1 cellular context compared by ENCODE assay signal in the genomic region with DNA sequence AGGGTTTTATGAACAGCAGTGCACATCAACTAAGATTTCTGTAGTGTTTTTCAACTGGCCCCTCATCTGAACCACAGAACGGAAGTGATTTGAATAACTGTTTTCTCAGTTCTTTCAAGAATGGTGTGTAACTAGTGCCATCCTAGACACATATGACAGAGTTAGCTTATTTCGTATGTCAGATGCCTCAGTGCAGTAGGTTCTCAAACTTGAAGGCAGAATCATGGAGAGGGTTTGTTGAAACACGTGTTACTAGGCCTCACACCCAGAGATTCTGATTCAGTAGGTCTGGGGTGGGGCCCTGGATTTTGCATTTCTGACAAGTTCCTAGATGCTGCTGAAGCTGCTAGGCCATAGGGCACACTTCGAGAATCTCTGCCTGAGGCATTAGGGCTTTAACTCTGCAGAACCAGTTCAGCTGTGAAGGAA.
TF ChIP-seq lines count a peak whose summit lies in the region.

No MANE protein-coding gene starts in this region.

TF ChIP-seq in GM12878, 131 proteins besides CTCF, POLR2A, EP300 and RAD21 (continued from another document and continues in another):
- TF ChIP-seq, protein P1, sequence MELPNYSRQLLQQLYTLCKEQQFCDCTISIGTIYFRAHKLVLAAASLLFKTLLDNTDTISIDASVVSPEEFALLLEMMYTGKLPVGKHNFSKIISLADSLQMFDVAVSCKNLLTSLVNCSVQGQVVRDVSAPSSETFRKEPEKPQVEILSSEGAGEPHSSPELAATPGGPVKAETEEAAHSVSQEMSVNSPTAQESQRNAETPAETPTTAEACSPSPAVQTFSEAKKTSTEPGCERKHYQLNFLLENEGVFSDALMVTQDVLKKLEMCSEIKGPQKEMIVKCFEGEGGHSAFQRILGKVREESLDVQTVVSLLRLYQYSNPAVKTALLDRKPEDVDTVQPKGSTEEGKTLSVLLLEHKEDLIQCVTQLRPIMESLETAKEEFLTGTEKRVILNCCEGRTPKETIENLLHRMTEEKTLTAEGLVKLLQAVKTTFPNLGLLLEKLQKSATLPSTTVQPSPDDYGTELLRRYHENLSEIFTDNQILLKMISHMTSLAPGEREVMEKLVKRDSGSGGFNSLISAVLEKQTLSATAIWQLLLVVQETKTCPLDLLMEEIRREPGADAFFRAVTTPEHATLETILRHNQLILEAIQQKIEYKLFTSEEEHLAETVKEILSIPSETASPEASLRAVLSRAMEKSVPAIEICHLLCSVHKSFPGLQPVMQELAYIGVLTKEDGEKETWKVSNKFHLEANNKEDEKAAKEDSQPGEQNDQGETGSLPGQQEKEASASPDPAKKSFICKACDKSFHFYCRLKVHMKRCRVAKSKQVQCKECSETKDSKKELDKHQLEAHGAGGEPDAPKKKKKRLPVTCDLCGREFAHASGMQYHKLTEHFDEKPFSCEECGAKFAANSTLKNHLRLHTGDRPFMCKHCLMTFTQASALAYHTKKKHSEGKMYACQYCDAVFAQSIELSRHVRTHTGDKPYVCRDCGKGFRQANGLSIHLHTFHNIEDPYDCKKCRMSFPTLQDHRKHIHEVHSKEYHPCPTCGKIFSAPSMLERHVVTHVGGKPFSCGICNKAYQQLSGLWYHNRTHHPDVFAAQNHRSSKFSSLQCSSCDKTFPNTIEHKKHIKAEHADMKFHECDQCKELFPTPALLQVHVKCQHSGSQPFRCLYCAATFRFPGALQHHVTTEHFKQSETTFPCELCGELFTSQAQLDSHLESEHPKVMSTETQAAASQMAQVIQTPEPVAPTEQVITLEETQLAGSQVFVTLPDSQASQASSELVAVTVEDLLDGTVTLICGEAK (IDR thresholded peaks at IDR 0.05; ENCODE audit: borderline replicate concordance): no peak
- TF ChIP-seq YY1 (IDR thresholded peaks at IDR 0.05; ENCODE audit: low read depth, low read length) (0 out of 2 replicates have a peak, but pooled peaks have one; percentile 10), MYB (IDR thresholded peaks at IDR 0.05; ENCODE audit: borderline replicate concordance, low read depth, low read length) (0 out of 2 replicates have a peak, but pooled peaks have one; percentile 63), HDAC6 (IDR thresholded peaks at IDR 0.05; ENCODE audit: unreplicated experiment) (no peak), EGR1 (IDR thresholded peaks at IDR 0.05; ENCODE audit: borderline replicate concordance in 1 of 2, low read depth in 2 of 2, low read length in 2 of 2) (no peak), BACH1 (IDR thresholded peaks at IDR 0.05; ENCODE audit: borderline replicate concordance) (no peak), PAX5 (IDR thresholded peaks at IDR 0.05; ENCODE audit: borderline replicate concordance, low read depth, low read length) (peak; percentile 84), DPF2 (IDR thresholded peaks at IDR 0.05) (no peak), TAF1 (IDR thresholded peaks at IDR 0.05; ENCODE audit: borderline replicate concordance, low read depth, low read length) (no peak), RBBP5 (conservative IDR thresholded peaks at IDR 0.05) (no peak), TCF12 (IDR thresholded peaks at IDR 0.05; ENCODE audit: low read depth, low read length) (no peak), SP1 (IDR thresholded peaks at IDR 0.05; ENCODE audit: low read depth, low read length) (peak; percentile 35), MEF2A (IDR thresholded peaks at IDR 0.05; ENCODE audit: insufficient read depth, low read depth, low read length) (no peak), ZZZ3 (IDR thresholded peaks at IDR 0.05; ENCODE audit: control insufficient read depth, insufficient read length, low read depth) (no peak), RUNX3 (IDR thresholded peaks at IDR 0.05; ENCODE audit: low read length) (peak; percentile 92), SUPT20H (IDR thresholded peaks at IDR 0.05; ENCODE audit: borderline replicate concordance, control insufficient read depth, low read depth, low read length) (no peak), NRF1 (conservative IDR thresholded peaks at IDR 0.05; ENCODE audit: low read depth, low read length) (no peak), KAT2A (conservative IDR thresholded peaks at IDR 0.05; ENCODE audit: control insufficient read depth, low read depth, low read length) (no peak), NFIC (IDR thresholded peaks at IDR 0.05; ENCODE audit: low read depth, low read length) (no peak), CHD2 (IDR thresholded peaks at IDR 0.05; ENCODE audit: borderline replicate concordance, low read depth, low read length) (no peak), SMAD1 (IDR thresholded peaks at IDR 0.05; ENCODE audit: low read depth, partially characterized antibody) (no peak), TCF3 (IDR thresholded peaks at IDR 0.05; ENCODE audit: borderline replicate concordance, insufficient read depth, low read depth, low read length) (no peak), RAD51 (IDR thresholded peaks at IDR 0.05) (no peak), TCF7 (IDR thresholded peaks at IDR 0.05; ENCODE audit: borderline replicate concordance) (no peak), PAX8 (IDR thresholded peaks at IDR 0.05) (no peak), BRCA1 (IDR thresholded peaks at IDR 0.05; ENCODE audit: low read depth, low read length) (no peak), CREB1 (IDR thresholded peaks at IDR 0.05; ENCODE audit: low read depth) (peak; percentile 55; the same call in 1 of the 2 replicates), SREBF1 (IDR thresholded peaks at IDR 0.05; ENCODE audit: low read length) (no peak), MEF2B (IDR thresholded peaks at IDR 0.05; ENCODE audit: partially characterized antibody, poor library complexity, severe bottlenecking) (peak; percentile 32), IKZF1 (conservative IDR thresholded peaks at IDR 0.05) (no peak), ETV6 (conservative IDR thresholded peaks at IDR 0.05 in 1 of 2, IDR thresholded peaks at IDR 0.05 in 1 of 2; ENCODE audit: borderline replicate concordance in 1 of 2, low read depth in 1 of 2) (no peak), BMI1 (IDR thresholded peaks at IDR 0.05; ENCODE audit: borderline replicate concordance) (no peak), JUNB (IDR thresholded peaks at IDR 0.05) (no peak), POU2F2 (IDR thresholded peaks at IDR 0.05; ENCODE audit: borderline replicate concordance, low read depth, low read length) (peak; percentile 94), MTA3 (IDR thresholded peaks at IDR 0.05; ENCODE audit: borderline replicate concordance, low read length) (no peak), SMC3 (IDR thresholded peaks at IDR 0.05; ENCODE audit: borderline replicate concordance, low read length) (no peak), NR2C2 (IDR thresholded peaks at IDR 0.05; ENCODE audit: borderline replicate concordance, control insufficient read depth, insufficient read length, low read depth) (no peak), TARDBP (IDR thresholded peaks at IDR 0.05; ENCODE audit: borderline replicate concordance) (no peak), ZBED1 (IDR thresholded peaks at IDR 0.05; ENCODE audit: borderline replicate concordance) (no peak), CBX5 (IDR thresholded peaks at IDR 0.05; ENCODE audit: low read depth) (no peak)
- TF ChIP-seq, protein P2, sequence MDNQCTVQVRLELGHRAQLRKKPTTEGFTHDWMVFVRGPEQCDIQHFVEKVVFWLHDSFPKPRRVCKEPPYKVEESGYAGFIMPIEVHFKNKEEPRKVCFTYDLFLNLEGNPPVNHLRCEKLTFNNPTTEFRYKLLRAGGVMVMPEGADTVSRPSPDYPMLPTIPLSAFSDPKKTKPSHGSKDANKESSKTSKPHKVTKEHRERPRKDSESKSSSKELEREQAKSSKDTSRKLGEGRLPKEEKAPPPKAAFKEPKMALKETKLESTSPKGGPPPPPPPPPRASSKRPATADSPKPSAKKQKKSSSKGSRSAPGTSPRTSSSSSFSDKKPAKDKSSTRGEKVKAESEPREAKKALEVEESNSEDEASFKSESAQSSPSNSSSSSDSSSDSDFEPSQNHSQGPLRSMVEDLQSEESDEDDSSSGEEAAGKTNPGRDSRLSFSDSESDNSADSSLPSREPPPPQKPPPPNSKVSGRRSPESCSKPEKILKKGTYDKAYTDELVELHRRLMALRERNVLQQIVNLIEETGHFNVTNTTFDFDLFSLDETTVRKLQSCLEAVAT (IDR thresholded peaks at IDR 0.05): no peak
- TF ChIP-seq, protein P3, sequence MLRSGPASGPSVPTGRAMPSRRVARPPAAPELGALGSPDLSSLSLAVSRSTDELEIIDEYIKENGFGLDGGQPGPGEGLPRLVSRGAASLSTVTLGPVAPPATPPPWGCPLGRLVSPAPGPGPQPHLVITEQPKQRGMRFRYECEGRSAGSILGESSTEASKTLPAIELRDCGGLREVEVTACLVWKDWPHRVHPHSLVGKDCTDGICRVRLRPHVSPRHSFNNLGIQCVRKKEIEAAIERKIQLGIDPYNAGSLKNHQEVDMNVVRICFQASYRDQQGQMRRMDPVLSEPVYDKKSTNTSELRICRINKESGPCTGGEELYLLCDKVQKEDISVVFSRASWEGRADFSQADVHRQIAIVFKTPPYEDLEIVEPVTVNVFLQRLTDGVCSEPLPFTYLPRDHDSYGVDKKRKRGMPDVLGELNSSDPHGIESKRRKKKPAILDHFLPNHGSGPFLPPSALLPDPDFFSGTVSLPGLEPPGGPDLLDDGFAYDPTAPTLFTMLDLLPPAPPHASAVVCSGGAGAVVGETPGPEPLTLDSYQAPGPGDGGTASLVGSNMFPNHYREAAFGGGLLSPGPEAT (IDR thresholded peaks at IDR 0.05; ENCODE audit: low read depth): no peak
- TF ChIP-seq, protein P4, sequence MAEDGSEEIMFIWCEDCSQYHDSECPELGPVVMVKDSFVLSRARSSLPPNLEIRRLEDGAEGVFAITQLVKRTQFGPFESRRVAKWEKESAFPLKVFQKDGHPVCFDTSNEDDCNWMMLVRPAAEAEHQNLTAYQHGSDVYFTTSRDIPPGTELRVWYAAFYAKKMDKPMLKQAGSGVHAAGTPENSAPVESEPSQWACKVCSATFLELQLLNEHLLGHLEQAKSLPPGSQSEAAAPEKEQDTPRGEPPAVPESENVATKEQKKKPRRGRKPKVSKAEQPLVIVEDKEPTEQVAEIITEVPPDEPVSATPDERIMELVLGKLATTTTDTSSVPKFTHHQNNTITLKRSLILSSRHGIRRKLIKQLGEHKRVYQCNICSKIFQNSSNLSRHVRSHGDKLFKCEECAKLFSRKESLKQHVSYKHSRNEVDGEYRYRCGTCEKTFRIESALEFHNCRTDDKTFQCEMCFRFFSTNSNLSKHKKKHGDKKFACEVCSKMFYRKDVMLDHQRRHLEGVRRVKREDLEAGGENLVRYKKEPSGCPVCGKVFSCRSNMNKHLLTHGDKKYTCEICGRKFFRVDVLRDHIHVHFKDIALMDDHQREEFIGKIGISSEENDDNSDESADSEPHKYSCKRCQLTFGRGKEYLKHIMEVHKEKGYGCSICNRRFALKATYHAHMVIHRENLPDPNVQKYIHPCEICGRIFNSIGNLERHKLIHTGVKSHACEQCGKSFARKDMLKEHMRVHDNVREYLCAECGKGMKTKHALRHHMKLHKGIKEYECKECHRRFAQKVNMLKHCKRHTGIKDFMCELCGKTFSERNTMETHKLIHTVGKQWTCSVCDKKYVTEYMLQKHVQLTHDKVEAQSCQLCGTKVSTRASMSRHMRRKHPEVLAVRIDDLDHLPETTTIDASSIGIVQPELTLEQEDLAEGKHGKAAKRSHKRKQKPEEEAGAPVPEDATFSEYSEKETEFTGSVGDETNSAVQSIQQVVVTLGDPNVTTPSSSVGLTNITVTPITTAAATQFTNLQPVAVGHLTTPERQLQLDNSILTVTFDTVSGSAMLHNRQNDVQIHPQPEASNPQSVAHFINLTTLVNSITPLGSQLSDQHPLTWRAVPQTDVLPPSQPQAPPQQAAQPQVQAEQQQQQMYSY (CRISPR knock-in tag; IDR thresholded peaks at IDR 0.05): no peak
- TF ChIP-seq, protein P5, sequence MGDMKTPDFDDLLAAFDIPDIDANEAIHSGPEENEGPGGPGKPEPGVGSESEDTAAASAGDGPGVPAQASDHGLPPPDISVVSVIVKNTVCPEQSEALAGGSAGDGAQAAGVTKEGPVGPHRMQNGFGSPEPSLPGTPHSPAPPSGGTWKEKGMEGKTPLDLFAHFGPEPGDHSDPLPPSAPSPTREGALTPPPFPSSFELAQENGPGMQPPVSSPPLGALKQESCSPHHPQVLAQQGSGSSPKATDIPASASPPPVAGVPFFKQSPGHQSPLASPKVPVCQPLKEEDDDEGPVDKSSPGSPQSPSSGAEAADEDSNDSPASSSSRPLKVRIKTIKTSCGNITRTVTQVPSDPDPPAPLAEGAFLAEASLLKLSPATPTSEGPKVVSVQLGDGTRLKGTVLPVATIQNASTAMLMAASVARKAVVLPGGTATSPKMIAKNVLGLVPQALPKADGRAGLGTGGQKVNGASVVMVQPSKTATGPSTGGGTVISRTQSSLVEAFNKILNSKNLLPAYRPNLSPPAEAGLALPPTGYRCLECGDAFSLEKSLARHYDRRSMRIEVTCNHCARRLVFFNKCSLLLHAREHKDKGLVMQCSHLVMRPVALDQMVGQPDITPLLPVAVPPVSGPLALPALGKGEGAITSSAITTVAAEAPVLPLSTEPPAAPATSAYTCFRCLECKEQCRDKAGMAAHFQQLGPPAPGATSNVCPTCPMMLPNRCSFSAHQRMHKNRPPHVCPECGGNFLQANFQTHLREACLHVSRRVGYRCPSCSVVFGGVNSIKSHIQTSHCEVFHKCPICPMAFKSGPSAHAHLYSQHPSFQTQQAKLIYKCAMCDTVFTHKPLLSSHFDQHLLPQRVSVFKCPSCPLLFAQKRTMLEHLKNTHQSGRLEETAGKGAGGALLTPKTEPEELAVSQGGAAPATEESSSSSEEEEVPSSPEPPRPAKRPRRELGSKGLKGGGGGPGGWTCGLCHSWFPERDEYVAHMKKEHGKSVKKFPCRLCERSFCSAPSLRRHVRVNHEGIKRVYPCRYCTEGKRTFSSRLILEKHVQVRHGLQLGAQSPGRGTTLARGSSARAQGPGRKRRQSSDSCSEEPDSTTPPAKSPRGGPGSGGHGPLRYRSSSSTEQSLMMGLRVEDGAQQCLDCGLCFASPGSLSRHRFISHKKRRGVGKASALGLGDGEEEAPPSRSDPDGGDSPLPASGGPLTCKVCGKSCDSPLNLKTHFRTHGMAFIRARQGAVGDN (IDR thresholded peaks at IDR 0.05): peak; percentile 54; the same call in 1 of the 2 replicates
- TF ChIP-seq, protein P6, sequence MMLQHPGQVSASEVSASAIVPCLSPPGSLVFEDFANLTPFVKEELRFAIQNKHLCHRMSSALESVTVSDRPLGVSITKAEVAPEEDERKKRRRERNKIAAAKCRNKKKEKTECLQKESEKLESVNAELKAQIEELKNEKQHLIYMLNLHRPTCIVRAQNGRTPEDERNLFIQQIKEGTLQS (IDR thresholded peaks at IDR 0.05; ENCODE audit: borderline replicate concordance, extremely low read depth, low read depth, low read length): no peak
- TF ChIP-seq, protein P7, sequence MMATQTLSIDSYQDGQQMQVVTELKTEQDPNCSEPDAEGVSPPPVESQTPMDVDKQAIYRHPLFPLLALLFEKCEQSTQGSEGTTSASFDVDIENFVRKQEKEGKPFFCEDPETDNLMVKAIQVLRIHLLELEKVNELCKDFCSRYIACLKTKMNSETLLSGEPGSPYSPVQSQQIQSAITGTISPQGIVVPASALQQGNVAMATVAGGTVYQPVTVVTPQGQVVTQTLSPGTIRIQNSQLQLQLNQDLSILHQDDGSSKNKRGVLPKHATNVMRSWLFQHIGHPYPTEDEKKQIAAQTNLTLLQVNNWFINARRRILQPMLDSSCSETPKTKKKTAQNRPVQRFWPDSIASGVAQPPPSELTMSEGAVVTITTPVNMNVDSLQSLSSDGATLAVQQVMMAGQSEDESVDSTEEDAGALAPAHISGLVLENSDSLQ (IDR thresholded peaks at IDR 0.05): no peak
- TF ChIP-seq, protein P8, sequence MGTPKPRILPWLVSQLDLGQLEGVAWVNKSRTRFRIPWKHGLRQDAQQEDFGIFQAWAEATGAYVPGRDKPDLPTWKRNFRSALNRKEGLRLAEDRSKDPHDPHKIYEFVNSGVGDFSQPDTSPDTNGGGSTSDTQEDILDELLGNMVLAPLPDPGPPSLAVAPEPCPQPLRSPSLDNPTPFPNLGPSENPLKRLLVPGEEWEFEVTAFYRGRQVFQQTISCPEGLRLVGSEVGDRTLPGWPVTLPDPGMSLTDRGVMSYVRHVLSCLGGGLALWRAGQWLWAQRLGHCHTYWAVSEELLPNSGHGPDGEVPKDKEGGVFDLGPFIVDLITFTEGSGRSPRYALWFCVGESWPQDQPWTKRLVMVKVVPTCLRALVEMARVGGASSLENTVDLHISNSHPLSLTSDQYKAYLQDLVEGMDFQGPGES (IDR thresholded peaks at IDR 0.05): no peak
